8 cellular contexts compared by ENCODE assay signal in genomic region chr5:6780802-6781391, GRCh38.
DNase-seq lines count a peak whose midpoint lies in the region; ATAC-seq and TF ChIP-seq lines count a peak whose summit lies in the region.

No MANE protein-coding gene starts in this region.

- no peaks in the 10 kb centered on the region for H3K9me3 ChIP-seq in esophagus muscularis mucosa
- no peaks in the 10 kb centered on the region for H3K9me3 ChIP-seq in ovary

- H3K4me1 ChIP-seq in esophagus muscularis mucosa, result no peaks in the 10 kb centered on the region
- H3K4me1 ChIP-seq in ovary (ENCODE audit: insufficient read depth), result peaks cover 7% of the 10 kb centered on the region

- H3K4me1 Mint-ChIP-seq in activated CD8-positive, alpha-beta T cell treated with anti-CD3 and anti-CD28 coated beads, Interleukin-2, amount 10 ng/mL, durations not matched to agents 7 days and 5 days (ENCODE audit: low read depth), result peaks cover 20% of the 10 kb centered on the region
- H3K4me1 Mint-ChIP-seq in natural killer cell treated with Interleukin-12 subunit alpha and Interleukin-12 subunit beta and Interleukin-15 and Interleukin-18, amount 100 ng/mL, for 72 hours (ENCODE audit: low read depth in 2 of 2), result peaks cover 15 to 16% of the 10 kb centered on the region in 2 donors

- TF ChIP-seq CTCF in esophagus muscularis mucosa (IDR thresholded peaks at IDR 0.05), result peak in 1 of 3 experiments; percentile 12
- no peak for TF ChIP-seq CTCF in ovary (IDR thresholded peaks at IDR 0.05)

- no peak overlapping the region for H3K27ac ChIP-seq in esophagus muscularis mucosa (replicated peaks in 1 of 4)
- no peak overlapping the region for H3K27ac ChIP-seq in ovary

- ATAC-seq in GM21390 (IDR thresholded peaks at IDR 0.05; ENCODE audit: unreplicated experiment), result peak; percentile 93
- peak; percentile 80 for ATAC-seq in activated CD8-positive, alpha-beta T cell treated with anti-CD3 and anti-CD28 coated beads, Interleukin-2, amount 10 ng/mL, durations not matched to agents 7 days and 5 days
- ATAC-seq in natural killer cell treated with Interleukin-12 subunit alpha and Interleukin-12 subunit beta and Interleukin-15 and Interleukin-18, amount 100 ng/mL, for 72 hours, result peak; percentile 53 to 70

- no peak overlapping the region for H3K4me3 ChIP-seq in esophagus muscularis mucosa
- no peak overlapping the region for H3K4me3 ChIP-seq in ovary

- POLR2A ChIA-PET in activated CD8-positive, alpha-beta T cell treated with anti-CD3 and anti-CD28 coated beads, Interleukin-2, amount 10 ng/mL, durations not matched to agents 7 days and 5 days (lab: Charles Lee), result no interaction called here

- H3K27me3 ChIP-seq in esophagus muscularis mucosa (no peaks in the 10 kb centered on the region), ovary (no peaks in the 10 kb centered on the region)

- H3K36me3 ChIP-seq in esophagus muscularis mucosa, result no peaks in the 10 kb centered on the region
- H3K36me3 ChIP-seq in ovary, result no peaks in the 10 kb centered on the region

- H3K27ac Mint-ChIP-seq in activated CD8-positive, alpha-beta T cell treated with anti-CD3 and anti-CD28 coated beads, Interleukin-2, amount 10 ng/mL, durations not matched to agents 7 days and 5 days, result no peak overlapping the region
- H3K27ac Mint-ChIP-seq in natural killer cell treated with Interleukin-12 subunit alpha and Interleukin-12 subunit beta and Interleukin-15 and Interleukin-18, amount 100 ng/mL, for 72 hours, result no peak overlapping the region

- no peaks in the 10 kb centered on the region for H3K9me3 Mint-ChIP-seq in activated CD8-positive, alpha-beta T cell treated with anti-CD3 and anti-CD28 coated beads, Interleukin-2, amount 10 ng/mL, durations not matched to agents 7 days and 5 days (ENCODE audit: insufficient read depth)
- H3K9me3 Mint-ChIP-seq in natural killer cell treated with Interleukin-12 subunit alpha and Interleukin-12 subunit beta and Interleukin-15 and Interleukin-18, amount 100 ng/mL, for 72 hours, result no peaks in the 10 kb centered on the region

- intact Hi-C loops in esophagus muscularis mucosa (cut with DNase I), result no loop called here
- intact Hi-C loops in ovary (cut with DNase I), result no loop called here

- TF ChIP-seq POLR2A in esophagus muscularis mucosa (IDR thresholded peaks at IDR 0.05; ENCODE audit: low read depth) (no peak), ovary (IDR thresholded peaks at IDR 0.05) (no peak)

- peaks cover 6% of the 10 kb centered on the region for H3K27me3 Mint-ChIP-seq in activated CD8-positive, alpha-beta T cell treated with anti-CD3 and anti-CD28 coated beads, Interleukin-2, amount 10 ng/mL, durations not matched to agents 7 days and 5 days (ENCODE audit: low read depth)
- H3K27me3 Mint-ChIP-seq in natural killer cell treated with Interleukin-12 subunit alpha and Interleukin-12 subunit beta and Interleukin-15 and Interleukin-18, amount 100 ng/mL, for 72 hours, result no peaks in the 10 kb centered on the region

- CTCF ChIA-PET in activated CD8-positive, alpha-beta T cell treated with anti-CD3 and anti-CD28 coated beads, Interleukin-2, amount 10 ng/mL, durations not matched to agents 7 days and 5 days (lab: Charles Lee), result interaction anchor here (0.6 to 2.3 kb wide), 11 partner anchors 8 to 55 kb away, joined by 3 to 9 read pairs (median 3); no protein-coding TSS in a partner anchor

- H3K4me3 Mint-ChIP-seq in activated CD8-positive, alpha-beta T cell treated with anti-CD3 and anti-CD28 coated beads, Interleukin-2, amount 10 ng/mL, durations not matched to agents 7 days and 5 days, result no peak overlapping the region
- H3K4me3 Mint-ChIP-seq in natural killer cell treated with Interleukin-12 subunit alpha and Interleukin-12 subunit beta and Interleukin-15 and Interleukin-18, amount 100 ng/mL, for 72 hours, result no peak overlapping the region

- no peaks in the 10 kb centered on the region for H3K36me3 Mint-ChIP-seq in activated CD8-positive, alpha-beta T cell treated with anti-CD3 and anti-CD28 coated beads, Interleukin-2, amount 10 ng/mL, durations not matched to agents 7 days and 5 days (ENCODE audit: low read depth)
- H3K36me3 Mint-ChIP-seq in natural killer cell treated with Interleukin-12 subunit alpha and Interleukin-12 subunit beta and Interleukin-15 and Interleukin-18, amount 100 ng/mL, for 72 hours, result no peaks in the 10 kb centered on the region

- DNase-seq in ELR (ENCODE audit: low read depth) (peak; percentile 39), HT1080 (ENCODE audit: low read depth) (peak; percentile 70), SIG-M5 treated with dmso at 0.1 percent for 504 hours (lab: John Stamatoyannopoulos, UW; ENCODE audit: unreplicated experiment) (no peak), esophagus muscularis mucosa (ENCODE audit: extremely low spot score) (no peak), ovary (no peak)
- DNase-seq in activated CD8-positive, alpha-beta T cell treated with anti-CD3 and anti-CD28 coated beads, Interleukin-2, amount 10 ng/mL, durations not matched to agents 7 days and 5 days, result peak; percentile 58
- no peak for DNase-seq in natural killer cell treated with Interleukin-12 subunit alpha and Interleukin-12 subunit beta and Interleukin-15 and Interleukin-18, amount 100 ng/mL, for 72 hours (ENCODE audit: low spot score)

- TF ChIP-seq EP300 in esophagus muscularis mucosa (IDR thresholded peaks at IDR 0.05) (no peak), ovary (IDR thresholded peaks at IDR 0.05) (no peak)

- 95% methylated on average over 7 of the region's 7 CpGs for WGBS in esophagus muscularis mucosa
- WGBS in ovary, 3 donors, result 93 to 95% (median 95%) methylated on average over 7 of the region's 7 CpGs

Comparison
In these comparisons a context has a peak if more than half of its experiments do, and no peak if none do; other contexts are left out.
1. DNase-seq: peak in ELR (single experiment), HT1080 (single experiment) and activated CD8-positive, alpha-beta T cell treated with anti-CD3 and anti-CD28 coated beads, Interleukin-2, amount 10 ng/mL, durations not matched to agents 7 days and 5 days (single experiment); none in natural killer cell treated with Interleukin-12 subunit alpha and Interleukin-12 subunit beta and Interleukin-15 and Interleukin-18, amount 100 ng/mL, for 72 hours (single experiment), SIG-M5 treated with dmso at 0.1 percent for 504 hours (single experiment), esophagus muscularis mucosa (single experiment) and ovary (0 of 5).
2. Peak in every context shown above with its lines, with median percentiles within 50 percentile points of each other: ATAC-seq.